ENCODE assay signal across 21 cellular contexts in genomic region chr7:9835204-9835603, GRCh38.
"Had no signal": no experiment of that assay in that cellular context is flagged by ENCODE, and none has a peak within 500 bp of the region (broad histone marks: within the 10 kb centered on the region; RNA-seq: fewer than 3 reads in every experiment).

No MANE protein-coding gene starts in this region.

- H3K4me3 ChIP-seq: right lobe of liver, skin epidermis, thyroid gland had no signal

- H3K27ac ChIP-seq: neutrophil, parathyroid adenoma, right lobe of liver, skin epidermis, thyroid gland, WERI-Rb-1 had no signal

- H3K9me3 ChIP-seq: neutrophil, right lobe of liver, thyroid gland had no signal

- H3K36me3 ChIP-seq: neutrophil, right lobe of liver, thyroid gland, WERI-Rb-1 had no signal

- DNase-seq: activated CD4-positive, alpha-beta T cell treated with anti-CD3 and anti-CD28 coated beads, Interleukin-2, amount 10 ng/mL, durations not matched to agents 7 days and 5 days; activated CD4-positive, CD25-positive, alpha-beta regulatory T cell treated with anti-CD3 and anti-CD28 coated beads, Interleukin-2, amount 50 U/mL, for 72 hours; activated CD8-positive, alpha-beta memory T cell treated with anti-CD3 and anti-CD28 coated beads, Interleukin-2, amount 10 ng/mL, durations not matched to agents 7 days and 5 days; activated CD8-positive, alpha-beta T cell treated with anti-CD3 and anti-CD28 coated beads for 36 hours; activated effector memory CD4-positive, alpha-beta T cell treated with anti-CD3 and anti-CD28 coated beads, Interleukin-2, amount 50 U/mL, for 16 hours; activated naive CD4-positive, alpha-beta T cell treated with anti-CD3 and anti-CD28 coated beads, Interleukin-2, amount 10 ng/mL, durations not matched to agents 7 days and 5 days; activated T-cell treated with anti-CD3 and anti-CD28 coated beads for 4 hours; caudate nucleus; effector CD4-positive, alpha-beta T cell; foreskin melanocyte; glutamatergic neuron; hippocampal formation; mesenchymal stem cell; right lobe of liver; stimulated activated CD4-positive, alpha-beta T cell treated with anti-CD3 and anti-CD28 coated beads, Interleukin-1b, Interleukin-23, amount 100 ng/mL, for 48 hours; substantia nigra; thyroid gland; WERI-Rb-1 had no signal

- H3K79me2 ChIP-seq: parathyroid adenoma had no signal

- ATAC-seq: activated CD8-positive, alpha-beta memory T cell treated with anti-CD3 and anti-CD28 coated beads, Interleukin-2, amount 10 ng/mL, durations not matched to agents 7 days and 5 days; activated CD8-positive, alpha-beta T cell treated with anti-CD3 and anti-CD28 coated beads for 36 hours; right lobe of liver had no signal

- H2AFZ ChIP-seq: parathyroid adenoma had no signal

- H3K4me1 ChIP-seq: parathyroid adenoma, right lobe of liver, thyroid gland had no signal

- H3K27me3 ChIP-seq: neutrophil, right lobe of liver, thyroid gland had no signal
